2 cellular contexts compared by ENCODE assay signal in the genomic region with DNA sequence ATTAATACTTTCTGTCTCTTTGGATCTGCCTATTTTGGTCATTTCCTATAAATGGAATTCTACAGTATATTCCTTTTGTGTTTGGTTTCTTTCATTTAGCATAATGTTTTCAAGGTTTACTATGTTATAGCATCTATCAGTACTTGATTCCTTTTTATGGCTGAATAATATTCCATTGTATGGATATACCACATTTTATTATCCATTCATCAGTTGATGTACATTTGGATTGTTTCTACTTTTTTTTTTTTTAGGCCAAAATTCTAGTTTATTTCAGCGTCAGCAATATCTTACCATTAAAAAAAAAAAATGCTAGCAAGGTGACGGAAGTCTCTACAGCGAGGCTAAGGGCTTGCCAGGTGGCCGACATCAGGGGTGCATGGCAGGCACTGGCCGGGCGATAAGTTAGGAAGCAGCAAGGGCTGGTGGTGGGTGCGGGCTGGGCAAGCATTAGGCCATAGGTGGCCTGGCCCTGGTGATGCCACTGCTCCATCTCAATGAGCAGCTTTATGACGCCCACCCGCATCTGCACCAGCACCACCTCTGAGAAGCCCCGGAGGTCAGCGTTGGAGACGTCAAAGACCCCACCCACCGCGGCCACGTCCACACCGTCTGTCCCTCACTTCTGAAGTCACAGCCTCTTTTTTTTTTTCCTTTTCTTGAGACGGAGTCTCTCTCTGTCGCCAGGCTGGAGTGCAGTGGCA.
TF ChIP-seq lines count a peak whose summit lies in the region.

No MANE protein-coding gene starts in this region.

TF ChIP-seq in HepG2, 621 proteins besides CTCF, POLR2A, EP300 and RAD21:
- TF ChIP-seq MAFK (conservative IDR thresholded peaks at IDR 0.05 in 1 of 2, IDR thresholded peaks at IDR 0.05 in 1 of 2; ENCODE audit: low read length in 2 of 2) (peak; percentile 21 to 57; a peak in 2 of 4 replicates), XRCC5 (optimal IDR thresholded peaks at IDR 0.05; ENCODE audit: low read length) (no peak)

TF ChIP-seq in HEK293, 187 proteins besides CTCF, POLR2A, EP300 and RAD21:
- TF ChIP-seq ZNF146 (tag by site-specific recombination; IDR thresholded peaks at IDR 0.05) = peak; percentile 56
- TF ChIP-seq ZNF10 (tag by site-specific recombination; IDR thresholded peaks at IDR 0.05) = peak; percentile 69; the same call in 1 of the 2 replicates
- TF ChIP-seq, protein P1, sequence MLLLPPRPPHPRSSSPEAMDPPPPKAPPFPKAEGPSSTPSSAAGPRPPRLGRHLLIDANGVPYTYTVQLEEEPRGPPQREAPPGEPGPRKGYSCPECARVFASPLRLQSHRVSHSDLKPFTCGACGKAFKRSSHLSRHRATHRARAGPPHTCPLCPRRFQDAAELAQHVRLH (tag by site-specific recombination; IDR thresholded peaks at IDR 0.05) = 0 out of 2 replicates have a peak, but pooled peaks have one; percentile 68
- TF ChIP-seq, protein P2, sequence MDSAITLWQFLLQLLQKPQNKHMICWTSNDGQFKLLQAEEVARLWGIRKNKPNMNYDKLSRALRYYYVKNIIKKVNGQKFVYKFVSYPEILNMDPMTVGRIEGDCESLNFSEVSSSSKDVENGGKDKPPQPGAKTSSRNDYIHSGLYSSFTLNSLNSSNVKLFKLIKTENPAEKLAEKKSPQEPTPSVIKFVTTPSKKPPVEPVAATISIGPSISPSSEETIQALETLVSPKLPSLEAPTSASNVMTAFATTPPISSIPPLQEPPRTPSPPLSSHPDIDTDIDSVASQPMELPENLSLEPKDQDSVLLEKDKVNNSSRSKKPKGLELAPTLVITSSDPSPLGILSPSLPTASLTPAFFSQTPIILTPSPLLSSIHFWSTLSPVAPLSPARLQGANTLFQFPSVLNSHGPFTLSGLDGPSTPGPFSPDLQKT (IDR thresholded peaks at IDR 0.05; ENCODE audit: borderline replicate concordance, low read depth, low read length) = no peak
- no peak for TF ChIP-seq ZNF621 (tag by site-specific recombination; IDR thresholded peaks at IDR 0.05)
